In genomic region chr11:65373839-65374580, GRCh38 we compare ENCODE assay signal across 15 cellular contexts. TPM values are rescaled to one million over a fixed set of nuclear protein-coding genes. Genes with fewer than 3 reads are reported as not detected.
"Had no signal": no experiment of that assay in that cellular context is flagged by ENCODE, and none has a peak within 500 bp of the region (broad histone marks: within the 10 kb centered on the region; RNA-seq: fewer than 3 reads in every experiment).

No MANE protein-coding gene starts in this region.

- H3K4me3 ChIP-seq: ascending aorta, cardiac muscle cell, SK-N-MC, smooth muscle cell, transverse colon had no signal

- H3K36me3 Mint-ChIP-seq: activated naive CD8-positive, alpha-beta T cell treated with anti-CD3 and anti-CD28 coated beads, Interleukin-2, amount 10 ng/mL, durations not matched to agents 7 days and 5 days; T-cell had no signal

- H3K9me3 ChIP-seq: ascending aorta, transverse colon had no signal

- H3K27ac Mint-ChIP-seq: activated naive CD8-positive, alpha-beta T cell treated with anti-CD3 and anti-CD28 coated beads, Interleukin-2, amount 10 ng/mL, durations not matched to agents 7 days and 5 days; activated T-helper 2 cell treated with anti-CD3 and anti-CD28 coated beads, Interferon-gamma antibody, Interleukin-2, Interleukin-4, amounts not matched to agents 10 μg/mL and 5 μg/mL and 100 μg/mL, durations not matched to agents 14 hours and 24 hours and 36 hours had no signal

- H3K4me1 ChIP-seq: parathyroid adenoma had no signal

- H3K27ac ChIP-seq: ascending aorta, cardiac muscle cell, parathyroid adenoma, SK-N-MC, transverse colon, WERI-Rb-1 had no signal

- H3K4me1 Mint-ChIP-seq: activated naive CD8-positive, alpha-beta T cell treated with anti-CD3 and anti-CD28 coated beads, Interleukin-2, amount 10 ng/mL, durations not matched to agents 7 days and 5 days had no signal

- H3K9ac ChIP-seq: parathyroid adenoma had no signal

- H3K36me3 ChIP-seq: ascending aorta, cardiac muscle cell, transverse colon, WERI-Rb-1 had no signal

- ATAC-seq: T-cell had no signal

- H3K27me3 ChIP-seq: ascending aorta, cardiac muscle cell, transverse colon had no signal

- H3K9me3 Mint-ChIP-seq: activated naive CD8-positive, alpha-beta T cell treated with anti-CD3 and anti-CD28 coated beads, Interleukin-2, amount 10 ng/mL, durations not matched to agents 7 days and 5 days; activated T-helper 2 cell treated with anti-CD3 and anti-CD28 coated beads, Interferon-gamma antibody, Interleukin-2, Interleukin-4, amounts not matched to agents 10 μg/mL and 5 μg/mL and 100 μg/mL, durations not matched to agents 14 hours and 24 hours and 36 hours; T-cell had no signal

- H3K27me3 Mint-ChIP-seq: activated naive CD8-positive, alpha-beta T cell treated with anti-CD3 and anti-CD28 coated beads, Interleukin-2, amount 10 ng/mL, durations not matched to agents 7 days and 5 days; T-cell had no signal

- H3K4me3 Mint-ChIP-seq: activated naive CD8-positive, alpha-beta T cell treated with anti-CD3 and anti-CD28 coated beads, Interleukin-2, amount 10 ng/mL, durations not matched to agents 7 days and 5 days; T-cell had no signal

- DNase-seq: activated CD4-positive, alpha-beta T cell treated with anti-CD3 and anti-CD28 coated beads for 48 hours; activated naive CD8-positive, alpha-beta T cell treated with anti-CD3 and anti-CD28 coated beads, Interleukin-2, amount 10 ng/mL, durations not matched to agents 7 days and 5 days; hippocampal formation; retina; T-cell; transverse colon; WERI-Rb-1 had no signal

RNA-seq across cellular contexts. Expression of gene TIGD3, which starts 19.5 kb away (rescaled TPM):
- total RNA-seq: ascending aorta, mesenteric fat pad, subcutaneous adipose tissue had no signal
- polyA plus RNA-seq: smooth muscle cell had no signal
